In the genomic region with DNA sequence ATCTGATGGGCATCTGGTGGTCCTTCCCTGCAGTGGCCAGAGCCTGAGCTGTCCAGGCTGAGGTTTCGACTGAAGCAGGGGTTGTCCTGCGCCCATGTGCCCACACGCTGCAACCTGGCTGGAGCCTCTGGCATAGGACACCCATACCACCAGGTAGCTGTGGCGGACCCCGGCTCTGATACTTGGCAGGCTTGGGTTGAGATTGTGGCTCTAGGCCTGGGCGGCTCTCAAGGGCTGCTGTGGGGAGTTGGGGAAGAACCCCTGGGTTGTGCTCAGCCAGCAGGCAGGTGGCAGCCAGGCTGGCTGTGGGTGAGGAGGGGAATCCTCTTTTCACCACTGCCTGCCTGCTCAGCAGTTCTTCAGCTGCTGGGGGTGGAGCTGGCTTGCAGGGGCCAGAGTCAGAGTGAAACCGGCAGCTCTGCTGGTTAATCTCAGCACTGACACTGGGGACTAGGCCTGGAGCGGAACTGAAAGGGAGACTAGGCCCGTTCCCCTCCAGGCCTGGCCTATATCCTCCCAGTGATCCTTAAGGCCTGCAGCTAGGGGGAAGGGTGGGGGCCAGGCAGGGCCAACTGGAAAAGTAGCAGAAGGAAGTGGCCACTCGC, we compare ENCODE assay signal across 8 cellular contexts. TPM values are rescaled to one million over a fixed set of nuclear protein-coding genes. Genes with fewer than 3 reads are reported as not detected.
DNase-seq lines count a peak whose midpoint lies in the region; ATAC-seq and TF ChIP-seq lines count a peak whose summit lies in the region.

No MANE protein-coding gene starts in this region.

- H3K36me3 Mint-ChIP-seq in activated T-cell treated with anti-CD3 and anti-CD28 coated beads, Interleukin-2, amount 50 U/mL, for 24 hours (ENCODE audit: low read depth), result peaks cover 87% of the 10 kb centered on the region

- H3K27ac Mint-ChIP-seq in activated T-cell treated with anti-CD3 and anti-CD28 coated beads, Interleukin-2, amount 50 U/mL, for 24 hours, result peak overlapping the region; percentile 93

- no peaks in the 10 kb centered on the region for H3K27me3 ChIP-seq in H7 (ENCODE audit: control insufficient read depth, insufficient read depth, low read length)

- peaks cover 27% of the 10 kb centered on the region for H3K36me3 ChIP-seq in H7 (replicated peaks; ENCODE audit: control insufficient read depth, insufficient read depth, low read length)

- no peak overlapping the region for H3K4me3 ChIP-seq in H7 (ENCODE audit: insufficient read depth, low read depth, low read length)

- TF ChIP-seq CTCF in GM12872 (IDR thresholded peaks at IDR 0.05; ENCODE audit: insufficient read depth, low read depth, low read length), result peak; percentile 14; the same call in 1 of the 3 replicates

- intact Hi-C loops in sciatic nerve (cut with DNase I), result no loop called here

- H3K27me3 Mint-ChIP-seq in activated T-cell treated with anti-CD3 and anti-CD28 coated beads, Interleukin-2, amount 50 U/mL, for 24 hours, result no peaks in the 10 kb centered on the region

- H3K4me1 Mint-ChIP-seq in activated T-cell treated with anti-CD3 and anti-CD28 coated beads, Interleukin-2, amount 50 U/mL, for 24 hours (ENCODE audit: low read depth), result peaks cover 79% of the 10 kb centered on the region

- peak; percentile 61 for DNase-seq in H7
- peak; percentile 13 for DNase-seq in NCI-H2196 (lab: John Stamatoyannopoulos, UW; ENCODE audit: unreplicated experiment)
- DNase-seq in activated T-cell treated with anti-CD3 and anti-CD28 coated beads, Interleukin-2, amount 50 U/mL, for 24 hours, result peak; percentile 86
- peak; percentile 53 for DNase-seq in glomerular visceral epithelial cell (ENCODE audit: extremely low spot score)
- peak; percentile 73 for DNase-seq in sciatic nerve (ENCODE audit: low spot score)
- no peak for DNase-seq in NCI-H1694 (lab: John Stamatoyannopoulos, UW)
- DNase-seq in 8988T, result no peak

- peak overlapping the region; percentile 56 for H3K4me3 Mint-ChIP-seq in activated T-cell treated with anti-CD3 and anti-CD28 coated beads, Interleukin-2, amount 50 U/mL, for 24 hours

- peak; percentile 77 for ATAC-seq in sciatic nerve

- no peaks in the 10 kb centered on the region for H3K9me3 Mint-ChIP-seq in activated T-cell treated with anti-CD3 and anti-CD28 coated beads, Interleukin-2, amount 50 U/mL, for 24 hours

RNA-seq across cellular contexts. Expression of gene SH2B3, which starts 39.1 kb away (rescaled TPM):
- 21.8 and 26.8 TPM in 2 replicates for total RNA-seq in H7 (2014; rRNA removed; shearing (Covaris generic))
- 27.5 TPM for total RNA-seq in sciatic nerve

Comparison
In these comparisons a context has a peak if more than half of its experiments do, and no peak if none do; other contexts are left out.
1. DNase-seq: peak in H7 (single experiment), NCI-H2196 (single experiment), activated T-cell treated with anti-CD3 and anti-CD28 coated beads, Interleukin-2, amount 50 U/mL, for 24 hours (single experiment), glomerular visceral epithelial cell (single experiment) and sciatic nerve (single experiment); none in NCI-H1694 (single experiment) and 8988T (single experiment).